In genomic region chr2:231692847-231693246, GRCh38 we compare ENCODE assay signal across 28 cellular contexts. TPM values are rescaled to one million over a fixed set of nuclear protein-coding genes. Genes with fewer than 3 reads are reported as not detected.
DNase-seq lines count a peak whose midpoint lies in the region; ATAC-seq and TF ChIP-seq lines count a peak whose summit lies in the region.
"Had no signal": no experiment of that assay in that cellular context is flagged by ENCODE, and none has a peak within 500 bp of the region (broad histone marks: within the 10 kb centered on the region; RNA-seq: fewer than 3 reads in every experiment).

No MANE protein-coding gene starts in this region.

- H3K79me1 ChIP-seq in trophoblast cell (ENCODE audit: low read length), result no peaks in the 10 kb centered on the region

- H2BK5ac ChIP-seq in trophoblast cell (ENCODE audit: low read depth, low read length, poor library complexity), result no peak overlapping the region

- no CpG with 5 or more reads among the region's 13 CpGs for WGBS in trophoblast cell (ENCODE audit: extremely low coverage, insufficient coverage, insufficient read length)

- H4K91ac ChIP-seq in trophoblast cell (ENCODE audit: low read depth, low read length), result no peak overlapping the region

- H3K14ac ChIP-seq in trophoblast cell (ENCODE audit: low read length), result no peak overlapping the region

- intact Hi-C loops in OCI-LY7 (cut with micrococcal nuclease; ENCODE audit: unreplicated experiment), result no loop called here

- TF ChIP-seq CTCF in DND-41 (IDR thresholded peaks at IDR 0.05; ENCODE audit: borderline replicate concordance, extremely low read depth, low read length, poor library complexity, severe bottlenecking) (no peak), OCI-LY7 (conservative IDR thresholded peaks at IDR 0.05; ENCODE audit: low read length) (peak; percentile 43), GM20000 (IDR thresholded peaks at IDR 0.05; ENCODE audit: extremely low read depth, missing control alignments) (no peak)

- ATAC-seq in DND-41 (ENCODE audit: insufficient read depth, low read depth) (peak; percentile 16; the same call in 1 of the 3 replicates), esophagus mucosa (peak; percentile 91), GM19328 (IDR thresholded peaks at IDR 0.05; ENCODE audit: unreplicated experiment) (no peak), HG03159 (IDR thresholded peaks at IDR 0.05; ENCODE audit: unreplicated experiment) (no peak)
- ATAC-seq: PC-3; stimulated activated memory B cell treated with anti-CD40 and anti-IgM and Interleukin-4, amounts not matched to agents 10 μg/mL and 1 μg/mL and 100 μg/mL, for 72 hours; T-helper 17 cell had no signal

- H3K27ac ChIP-seq in DND-41 (ENCODE audit: low read length) (no peak overlapping the region), OCI-LY7 (ENCODE audit: low read depth, low read length, poor library complexity, severe bottlenecking) (no peak overlapping the region), trophoblast cell (ENCODE audit: low read depth, low read length) (no peak overlapping the region)
- H3K27ac ChIP-seq: heart left ventricle had no signal

- H3K36me3 ChIP-seq in DND-41 (ENCODE audit: insufficient read depth, low read length), result no peaks in the 10 kb centered on the region
- no peaks in the 10 kb centered on the region for H3K36me3 ChIP-seq in OCI-LY7 (ENCODE audit: insufficient read depth, low read length)
- no peaks in the 10 kb centered on the region for H3K36me3 ChIP-seq in trophoblast cell (ENCODE audit: control insufficient read depth in 1 of 2, insufficient read depth in 2 of 2, low read length in 2 of 2)
- H3K36me3 ChIP-seq: heart left ventricle, MG63 had no signal

- H3K4me3 ChIP-seq in DND-41 (ENCODE audit: low read depth in 1 of 2, low read length in 2 of 2) (no peak overlapping the region), OCI-LY7 (ENCODE audit: low read depth, low read length, poor library complexity, severe bottlenecking) (no peak overlapping the region), trophoblast cell (ENCODE audit: low read depth, low read length) (no peak overlapping the region)
- H3K4me3 ChIP-seq: heart left ventricle, MG63 had no signal

- H2AFZ ChIP-seq in DND-41 (ENCODE audit: low read depth, low read length) (no peak overlapping the region), OCI-LY7 (ENCODE audit: low read length) (0 out of 2 replicates have a peak overlapping the region, but pooled peaks have one; percentile 13), trophoblast cell (ENCODE audit: insufficient read depth, low read length, poor library complexity) (no peak overlapping the region)

- H3K9ac ChIP-seq in DND-41 (ENCODE audit: low read depth, low read length) (no peak overlapping the region), trophoblast cell (ENCODE audit: low read length) (no peak overlapping the region)

- H3K18ac ChIP-seq in trophoblast cell (ENCODE audit: low read length), result no peak overlapping the region

- no TSS peak for BruUV-seq in OCI-LY7 (replicated peaks; lab: Mats Ljungman, UMichigan)

- H3K4ac ChIP-seq in trophoblast cell (ENCODE audit: low read depth, low read length), result no peak overlapping the region

- CTCF ChIA-PET in OCI-LY7 (lab: Charles Lee; ENCODE audit: unreplicated experiment), result no interaction called here

- no peak overlapping the region for H2AK5ac ChIP-seq in trophoblast cell (ENCODE audit: low read length)

- H4K20me1 ChIP-seq in DND-41 (ENCODE audit: insufficient read depth, low read length) (no peaks in the 10 kb centered on the region; the same call in 1 of the 2 replicates), OCI-LY7 (ENCODE audit: insufficient read depth, low read length) (no peaks in the 10 kb centered on the region)

- DNase-seq in DND-41, result no peak
- DNase-seq in OCI-LY7 (ENCODE audit: low spot score), result no peak
- no peak for DNase-seq in trophoblast cell
- no peak for DNase-seq in NCI-H2171 treated with DMSO at 0.1 percent for 48 hours (lab: John Stamatoyannopoulos, UW)
- no peak for DNase-seq in GM20000 (ENCODE audit: low spot score)
- DNase-seq: activated CD4-positive, alpha-beta memory T cell treated with anti-CD3 and anti-CD28 coated beads for 36 hours; activated CD4-positive, CD25-positive, alpha-beta regulatory T cell treated with anti-CD3 and anti-CD28 coated beads, Interleukin-2, amount 50 U/mL, for 72 hours; activated CD8-positive, alpha-beta memory T cell treated with anti-CD3 and anti-CD28 coated beads, Interleukin-2, amount 50 U/mL, for 48 hours; activated naive CD4-positive, alpha-beta T cell treated with Interleukin-2 at 50 U/mL for 16 hours; cortex of kidney; effector memory CD4-positive, alpha-beta T cell; foreskin fibroblast; GF-D8; HCEC 1CT; islet precursor cell; MG63; naive B cell; NCI-H1105; NCI-H2029; NCI-H524 treated with DMSO at 0.1 percent for 48 hours; PC-3; Right ventricle myocardium superior; T-helper 17 cell had no signal

- no peaks in the 10 kb centered on the region for H3K4me1 ChIP-seq in DND-41 (ENCODE audit: insufficient read depth, low read length)
- H3K4me1 ChIP-seq in OCI-LY7 (ENCODE audit: insufficient read depth, low read length, poor library complexity, severe bottlenecking), result peaks cover 25% of the 10 kb centered on the region
- peaks cover 0 to 2% of the 10 kb centered on the region in 2 experiments for H3K4me1 ChIP-seq in trophoblast cell (ENCODE audit: control insufficient read depth in 1 of 2, insufficient read depth in 2 of 2, low read length in 2 of 2)

- H3K79me2 ChIP-seq in DND-41 (ENCODE audit: insufficient read depth, low read length) (no peaks in the 10 kb centered on the region), OCI-LY7 (ENCODE audit: insufficient read depth, low read depth, low read length) (no peaks in the 10 kb centered on the region), trophoblast cell (ENCODE audit: control insufficient read depth, insufficient read depth, low read length, poor library complexity) (no peaks in the 10 kb centered on the region)

- H2BK12ac ChIP-seq in trophoblast cell (ENCODE audit: low read length), result no peak overlapping the region

- no peaks in the 10 kb centered on the region for H3K27me3 ChIP-seq in DND-41 (ENCODE audit: insufficient read depth, low read length, poor library complexity)
- H3K27me3 ChIP-seq in trophoblast cell (ENCODE audit: insufficient read depth, low read length), result no peaks in the 10 kb centered on the region
- H3K27me3 ChIP-seq: heart left ventricle, MG63 had no signal

- no peaks in the 10 kb centered on the region for H3K9me2 ChIP-seq in OCI-LY7 (ENCODE audit: insufficient read depth, low read length)

- POLR2A ChIA-PET in OCI-LY7 (lab: Charles Lee), result interaction anchor here (1.3 kb wide), 1 partner anchor 10 kb away, joined by 6 read pairs; no protein-coding TSS in a partner anchor

- H2BK120ac ChIP-seq in trophoblast cell (ENCODE audit: insufficient read depth, low read length, poor library complexity), result no peak overlapping the region

- H3K9me3 ChIP-seq in DND-41 (ENCODE audit: insufficient read depth, low read length, severe bottlenecking), result no peaks in the 10 kb centered on the region
- no peaks in the 10 kb centered on the region for H3K9me3 ChIP-seq in OCI-LY7 (ENCODE audit: low read length)
- H3K9me3 ChIP-seq in trophoblast cell (ENCODE audit: insufficient read depth, low read depth, low read length), result no peaks in the 10 kb centered on the region
- H3K9me3 ChIP-seq: heart left ventricle, MG63 had no signal

- no peak overlapping the region for H3K23ac ChIP-seq in trophoblast cell (ENCODE audit: low read length)

- peak overlapping the region; percentile 5 for H4K12ac ChIP-seq in trophoblast cell (ENCODE audit: low read depth, low read length)

- H4K8ac ChIP-seq in trophoblast cell (ENCODE audit: low read depth, low read length), result no peak overlapping the region

- H3K4me2 ChIP-seq in DND-41 (ENCODE audit: insufficient read depth, low read length) (no peak overlapping the region), OCI-LY7 (ENCODE audit: low read length) (no peak overlapping the region), trophoblast cell (ENCODE audit: low read length) (no peak overlapping the region)

RNA-seq across cellular contexts. Expression of gene PTMA, which starts 15.5 kb away (rescaled TPM):
- total RNA-seq in OCI-LY7 (2014; rRNA removed; shearing (Covaris generic)), result 2,780 and 3,271 TPM in 2 replicates
- total RNA-seq in OCI-LY7 (2022) (3,053 and 3,088 TPM in 2 replicates), esophagus mucosa (924 TPM)
- polyA plus RNA-seq in trophoblast cell (2013), result 1,343 and 1,403 TPM in 2 replicates

Comparison
In these comparisons a context has a peak if more than half of its experiments do, and no peak if none do; other contexts are left out.
1. ATAC-seq: peak in DND-41 (single experiment) and esophagus mucosa (single experiment); none in GM19328 (single experiment) and HG03159 (single experiment).